13 cellular contexts compared by ENCODE assay signal in the genomic region with DNA sequence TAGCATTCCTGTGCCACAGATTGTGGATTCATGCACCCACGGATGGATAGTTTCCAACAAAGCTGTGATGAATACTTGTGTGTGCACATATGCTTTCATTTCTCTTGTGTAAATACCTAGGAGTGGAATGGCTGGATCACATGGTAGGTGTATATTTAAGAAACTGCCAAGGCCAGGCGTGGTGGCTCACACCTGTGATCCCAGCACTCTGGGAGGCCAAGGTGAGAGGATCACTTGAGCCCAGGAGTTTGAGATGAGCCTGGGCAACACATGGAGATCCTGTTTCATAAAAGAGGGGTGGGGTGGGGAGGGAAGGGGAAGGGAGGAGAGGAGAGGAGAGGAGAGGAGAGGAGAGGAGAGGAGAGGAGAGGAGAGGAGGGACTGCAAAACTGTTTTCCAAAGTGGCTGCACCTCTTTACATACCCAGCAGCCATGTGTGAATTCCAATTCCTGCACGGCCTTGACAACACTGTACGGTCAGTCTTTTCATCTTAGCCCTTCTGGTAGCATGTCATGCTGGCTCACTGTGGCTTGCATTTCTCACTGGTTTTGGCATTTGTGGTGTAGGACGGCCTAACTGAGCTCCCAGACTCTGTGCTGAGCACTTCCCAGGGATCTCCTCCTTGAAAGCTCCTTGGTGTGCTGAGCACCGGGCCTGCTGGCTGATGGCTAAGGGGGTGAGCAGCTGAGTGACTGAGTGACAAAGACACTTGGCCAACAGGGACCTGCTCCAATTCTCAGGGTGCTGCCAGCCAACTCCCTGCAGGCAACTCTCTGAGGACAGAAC. TPM values are rescaled to one million over a fixed set of nuclear protein-coding genes. Genes with fewer than 3 reads are reported as not detected.
A peak's percentile ranks its signal among the peaks of the same experiment; 100 is the strongest.
DNase-seq lines count a peak whose midpoint lies in the region; ATAC-seq and TF ChIP-seq lines count a peak whose summit lies in the region.
"Had no signal": no experiment of that assay in that cellular context is flagged by ENCODE, and none has a peak within 500 bp of the region (broad histone marks: within the 10 kb centered on the region; RNA-seq: fewer than 3 reads in every experiment).

No MANE protein-coding gene starts in this region.

- H3K4me1 ChIP-seq in right lobe of liver = peaks cover 0 to 45% (median 10%) of the 10 kb centered on the region in 4 donors

- peak; percentile 26 for DNase-seq in NCI-H345 (lab: John Stamatoyannopoulos, UW)
- DNase-seq in NCI-H345 treated with DMSO at 0.1 percent for 48 hours (lab: John Stamatoyannopoulos, UW; ENCODE audit: unreplicated experiment) = no peak
- DNase-seq in right lobe of liver = peak in 2 of 3 donors; percentile 70 to 72
- no peak for DNase-seq in stimulated activated CD4-positive, alpha-beta T cell treated with anti-CD3 and anti-CD28 coated beads, Interleukin-4, amount 100 ng/mL, for 1 hour
- no peak for DNase-seq in NCI-H1092 treated with DMSO at 0.1 percent for 48 hours (lab: John Stamatoyannopoulos, UW)
- DNase-seq: dermis blood vessel endothelial cell, Kasumi-1, NCI-H510A treated with DMSO at 0.1 percent for 48 hours, SW 1271 had no signal

- H3K9me3 ChIP-seq in right lobe of liver = no peaks in the 10 kb centered on the region

- H3K27ac Mint-ChIP-seq in brain = peak overlapping the region in 4 of 5 experiments; percentile 26 to 92 (median 68)
- H3K27ac Mint-ChIP-seq: neural progenitor cell had no signal

- no peaks in the 10 kb centered on the region for H3K36me3 Mint-ChIP-seq in brain
- H3K36me3 Mint-ChIP-seq: neural progenitor cell had no signal

- peak in 3 of 4 donors; percentile 58 to 78 (median 71) for ATAC-seq in right lobe of liver
- no peak for ATAC-seq in HG02610 (IDR thresholded peaks at IDR 0.05; ENCODE audit: unreplicated experiment)

- no peaks in the 10 kb centered on the region for H3K27me3 ChIP-seq in right lobe of liver
- H3K27me3 ChIP-seq: neural progenitor cell had no signal

- no peak for TF ChIP-seq POLR2A in right lobe of liver (IDR thresholded peaks at IDR 0.05)

- peaks cover 10% of the 10 kb centered on the region for H3K27me3 Mint-ChIP-seq in brain

- intact Hi-C loops in right lobe of liver (cut with DNase I) = no loop called here

- H3K36me3 ChIP-seq in right lobe of liver = no peaks in the 10 kb centered on the region
- H3K36me3 ChIP-seq: neural progenitor cell had no signal

- no peak overlapping the region for H3K4me3 ChIP-seq in right lobe of liver
- H3K4me3 ChIP-seq: neural progenitor cell had no signal

- peaks cover 41% of the 10 kb centered on the region for H3K4me1 Mint-ChIP-seq in brain

- H3K27ac ChIP-seq in right lobe of liver (peak overlapping the region in 2 of 3 donors; percentile 62 to 63), temporal lobe (ENCODE audit: low read depth, low read length) (peak overlapping the region; percentile 38)
- H3K27ac ChIP-seq: neural progenitor cell had no signal

- 58% methylated on average over 6 of the region's 6 CpGs for WGBS in right lobe of liver (ENCODE audit: insufficient coverage, low coverage, low lambda C conversion rate, missing lambda C conversion rate)

- H3K4me3 Mint-ChIP-seq in brain = peak overlapping the region in 1 of 5 experiments; percentile 13
- H3K4me3 Mint-ChIP-seq: neural progenitor cell had no signal

- H3K9me3 Mint-ChIP-seq in brain = peaks cover 0 to 12% (median 6%) of the 10 kb centered on the region in 5 experiments

- TF ChIP-seq CTCF in brain (conservative IDR thresholded peaks at IDR 0.05) (no peak), right lobe of liver (IDR thresholded peaks at IDR 0.05) (no peak)

RNA-seq across cellular contexts. Expression of gene SYNE3, which starts 27.9 kb away (rescaled TPM):
- polyA plus RNA-seq in brain (ENCODE audit: insufficient read depth, low read depth, low replicate concordance) = 2.0 TPM
- total RNA-seq in right lobe of liver (10 to 100 TPM in 1 of 6 experiments, 1 to 10 TPM in 5; 3.7 to 11.6 (median 5.0) TPM), temporal lobe (0.98 TPM)

RNA-seq across cellular contexts. Expression of gene GLRX5, which starts 46.3 kb away (rescaled TPM):
- polyA plus RNA-seq in brain (ENCODE audit: insufficient read depth, low read depth, low replicate concordance) = 109 TPM
- total RNA-seq in right lobe of liver (10 to 100 TPM; 31.4 to 48.5 (median 40.2) TPM), temporal lobe (20.4 TPM)

Comparison
In these comparisons a context has a peak if more than half of its experiments do, and no peak if none do; other contexts are left out.
1. DNase-seq: peak in NCI-H345 (single experiment) and right lobe of liver (2 of 3); none in NCI-H345 treated with DMSO at 0.1 percent for 48 hours (single experiment), stimulated activated CD4-positive, alpha-beta T cell treated with anti-CD3 and anti-CD28 coated beads, Interleukin-4, amount 100 ng/mL, for 1 hour (single experiment) and NCI-H1092 treated with DMSO at 0.1 percent for 48 hours (single experiment).